Comparison of ENCODE assay signal across 18 cellular contexts in the genomic region with DNA sequence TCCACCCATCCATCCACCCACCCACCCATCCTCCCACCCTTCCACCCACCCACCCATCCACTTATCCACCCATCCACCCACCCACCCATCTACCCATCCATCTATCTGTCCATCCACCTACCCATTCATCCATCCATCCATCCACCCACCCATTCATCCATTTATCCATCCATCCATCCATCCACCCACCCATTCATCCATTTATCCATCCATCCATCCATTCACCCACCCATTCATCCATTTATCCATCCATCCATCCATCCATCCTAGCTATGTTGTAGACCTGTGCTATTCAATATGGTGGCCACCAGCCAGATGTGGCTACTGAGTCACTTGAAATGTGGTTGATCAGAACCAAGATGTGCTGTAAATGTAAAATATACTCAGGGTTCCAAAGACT. TPM values are rescaled to one million over a fixed set of nuclear protein-coding genes. Genes with fewer than 3 reads are reported as not detected.
DNase-seq lines count a peak whose midpoint lies in the region; ATAC-seq and TF ChIP-seq lines count a peak whose summit lies in the region.
"Had no signal": no experiment of that assay in that cellular context is flagged by ENCODE, and none has a peak within 500 bp of the region (broad histone marks: within the 10 kb centered on the region; RNA-seq: fewer than 3 reads in every experiment).

No MANE protein-coding gene starts in this region.

- no peak overlapping the region for H3K27ac ChIP-seq in right lobe of liver
- H3K27ac ChIP-seq: 22Rv1, A549, BLaER1 had no signal

- H3K36me3 ChIP-seq in right lobe of liver: no peaks in the 10 kb centered on the region
- H3K36me3 ChIP-seq: BLaER1 had no signal

- H3K4me3 Mint-ChIP-seq in activated CD4-positive, alpha-beta T cell treated with anti-CD3 and anti-CD28 coated beads, Interleukin-2, amount 10 ng/mL, durations not matched to agents 24 days and 14 days: no peak overlapping the region
- H3K4me3 Mint-ChIP-seq in activated naive CD4-positive, alpha-beta T cell treated with anti-CD3 and anti-CD28 coated beads, Interleukin-2, amount 50 U/mL, for 24 hours: no peak overlapping the region
- H3K4me3 Mint-ChIP-seq in activated T-helper 1 cell treated with anti-CD3 and anti-CD28 coated beads, Interleukin-12 subunit alpha, Interleukin-12 subunit beta, Interleukin-2, Interleukin-4 antibody, amounts not matched to agents 30 ng/mL and 10 ng/mL and 1 ng/mL, durations not matched to agents 14 hours and 24 hours and 36 hours: no peak overlapping the region
- peak overlapping the region; percentile 25 for H3K4me3 Mint-ChIP-seq in endothelial cell (ENCODE audit: unreplicated experiment)
- H3K4me3 Mint-ChIP-seq: CD14-positive monocyte; CD4-positive, alpha-beta memory T cell; H9 had no signal

- H3K27ac Mint-ChIP-seq in activated CD4-positive, alpha-beta T cell treated with anti-CD3 and anti-CD28 coated beads, Interleukin-2, amount 10 ng/mL, durations not matched to agents 24 days and 14 days: peak overlapping the region; percentile 77
- H3K27ac Mint-ChIP-seq in activated naive CD4-positive, alpha-beta T cell treated with anti-CD3 and anti-CD28 coated beads, Interleukin-2, amount 50 U/mL, for 24 hours: peak overlapping the region; percentile 57
- peak overlapping the region; percentile 90 for H3K27ac Mint-ChIP-seq in activated T-helper 1 cell treated with anti-CD3 and anti-CD28 coated beads, Interleukin-12 subunit alpha, Interleukin-12 subunit beta, Interleukin-2, Interleukin-4 antibody, amounts not matched to agents 30 ng/mL and 10 ng/mL and 1 ng/mL, durations not matched to agents 14 hours and 24 hours and 36 hours
- H3K27ac Mint-ChIP-seq in endothelial cell (ENCODE audit: unreplicated experiment): no peak overlapping the region
- H3K27ac Mint-ChIP-seq: CD14-positive monocyte; CD4-positive, alpha-beta memory T cell; H9 had no signal

- H3K4me1 ChIP-seq in right lobe of liver: peaks cover 0 to 16% (median 7%) of the 10 kb centered on the region in 4 donors

- H3K27me3 Mint-ChIP-seq in activated CD4-positive, alpha-beta T cell treated with anti-CD3 and anti-CD28 coated beads, Interleukin-2, amount 10 ng/mL, durations not matched to agents 24 days and 14 days: peaks cover 23% of the 10 kb centered on the region
- peaks cover 19% of the 10 kb centered on the region for H3K27me3 Mint-ChIP-seq in activated naive CD4-positive, alpha-beta T cell treated with anti-CD3 and anti-CD28 coated beads, Interleukin-2, amount 50 U/mL, for 24 hours
- H3K27me3 Mint-ChIP-seq in activated T-helper 1 cell treated with anti-CD3 and anti-CD28 coated beads, Interleukin-12 subunit alpha, Interleukin-12 subunit beta, Interleukin-2, Interleukin-4 antibody, amounts not matched to agents 30 ng/mL and 10 ng/mL and 1 ng/mL, durations not matched to agents 14 hours and 24 hours and 36 hours (ENCODE audit: insufficient read depth): peaks cover 25% of the 10 kb centered on the region
- peaks cover 4% of the 10 kb centered on the region for H3K27me3 Mint-ChIP-seq in endothelial cell (ENCODE audit: unreplicated experiment)

- no peak overlapping the region for H3K4me3 ChIP-seq in right lobe of liver
- H3K4me3 ChIP-seq: A549, BLaER1, GM12878 had no signal

- H3K9me3 Mint-ChIP-seq in activated CD4-positive, alpha-beta T cell treated with anti-CD3 and anti-CD28 coated beads, Interleukin-2, amount 10 ng/mL, durations not matched to agents 24 days and 14 days: peaks cover 5% of the 10 kb centered on the region
- no peaks in the 10 kb centered on the region for H3K9me3 Mint-ChIP-seq in activated naive CD4-positive, alpha-beta T cell treated with anti-CD3 and anti-CD28 coated beads, Interleukin-2, amount 50 U/mL, for 24 hours
- no peaks in the 10 kb centered on the region for H3K9me3 Mint-ChIP-seq in activated T-helper 1 cell treated with anti-CD3 and anti-CD28 coated beads, Interleukin-12 subunit alpha, Interleukin-12 subunit beta, Interleukin-2, Interleukin-4 antibody, amounts not matched to agents 30 ng/mL and 10 ng/mL and 1 ng/mL, durations not matched to agents 14 hours and 24 hours and 36 hours
- no peaks in the 10 kb centered on the region for H3K9me3 Mint-ChIP-seq in endothelial cell (ENCODE audit: unreplicated experiment)

- peaks cover 2% of the 10 kb centered on the region for H3K36me3 Mint-ChIP-seq in activated CD4-positive, alpha-beta T cell treated with anti-CD3 and anti-CD28 coated beads, Interleukin-2, amount 10 ng/mL, durations not matched to agents 24 days and 14 days (ENCODE audit: low read depth)
- H3K36me3 Mint-ChIP-seq in activated naive CD4-positive, alpha-beta T cell treated with anti-CD3 and anti-CD28 coated beads, Interleukin-2, amount 50 U/mL, for 24 hours: no peaks in the 10 kb centered on the region
- no peaks in the 10 kb centered on the region for H3K36me3 Mint-ChIP-seq in activated T-helper 1 cell treated with anti-CD3 and anti-CD28 coated beads, Interleukin-12 subunit alpha, Interleukin-12 subunit beta, Interleukin-2, Interleukin-4 antibody, amounts not matched to agents 30 ng/mL and 10 ng/mL and 1 ng/mL, durations not matched to agents 14 hours and 24 hours and 36 hours (ENCODE audit: low read depth)
- peaks cover 3% of the 10 kb centered on the region for H3K36me3 Mint-ChIP-seq in endothelial cell (ENCODE audit: low read depth, unreplicated experiment)
- H3K36me3 Mint-ChIP-seq: CD14-positive monocyte had no signal

- H3K4me1 Mint-ChIP-seq in activated CD4-positive, alpha-beta T cell treated with anti-CD3 and anti-CD28 coated beads, Interleukin-2, amount 10 ng/mL, durations not matched to agents 24 days and 14 days: peaks cover 3% of the 10 kb centered on the region
- peaks cover 4% of the 10 kb centered on the region for H3K4me1 Mint-ChIP-seq in activated naive CD4-positive, alpha-beta T cell treated with anti-CD3 and anti-CD28 coated beads, Interleukin-2, amount 50 U/mL, for 24 hours
- no peaks in the 10 kb centered on the region for H3K4me1 Mint-ChIP-seq in activated T-helper 1 cell treated with anti-CD3 and anti-CD28 coated beads, Interleukin-12 subunit alpha, Interleukin-12 subunit beta, Interleukin-2, Interleukin-4 antibody, amounts not matched to agents 30 ng/mL and 10 ng/mL and 1 ng/mL, durations not matched to agents 14 hours and 24 hours and 36 hours (ENCODE audit: low read depth)
- no peaks in the 10 kb centered on the region for H3K4me1 Mint-ChIP-seq in endothelial cell (ENCODE audit: unreplicated experiment)

- TF ChIP-seq POLR2A in right lobe of liver (IDR thresholded peaks at IDR 0.05): no peak

- TF ChIP-seq CTCF in endothelial cell (IDR thresholded peaks at IDR 0.05; ENCODE audit: unreplicated experiment) (no peak), right lobe of liver (IDR thresholded peaks at IDR 0.05) (no peak)

- no peaks in the 10 kb centered on the region for H3K27me3 ChIP-seq in right lobe of liver

- no peak for ATAC-seq in right lobe of liver
- ATAC-seq: A549, GM12878 had no signal

- intact Hi-C loops in activated CD4-positive, alpha-beta T cell treated with anti-CD3 and anti-CD28 coated beads, Interleukin-2, amount 10 ng/mL, durations not matched to agents 24 days and 14 days (cut with micrococcal nuclease): no loop called here
- intact Hi-C loops in activated T-helper 1 cell treated with anti-CD3 and anti-CD28 coated beads, Interleukin-12 subunit alpha, Interleukin-12 subunit beta, Interleukin-2, Interleukin-4 antibody, amounts not matched to agents 30 ng/mL and 10 ng/mL and 1 ng/mL, durations not matched to agents 14 hours and 24 hours and 36 hours (cut with micrococcal nuclease): no loop called here
- intact Hi-C loops in right lobe of liver (cut with DNase I): no loop called here

- DNase-seq in activated CD4-positive, alpha-beta T cell treated with anti-CD3 and anti-CD28 coated beads, Interleukin-2, amount 10 ng/mL, durations not matched to agents 24 days and 14 days: no peak
- DNase-seq in activated CD4-positive, alpha-beta T cell treated with anti-CD3 and anti-CD28 coated beads, Interleukin-2, amount 50 U/mL, for 48 hours: no peak
- no peak for DNase-seq in activated naive CD4-positive, alpha-beta T cell treated with Interleukin-2 at 50 U/mL for 16 hours
- DNase-seq in activated T-helper 1 cell treated with anti-CD3 and anti-CD28 coated beads, Interleukin-12 subunit alpha, Interleukin-12 subunit beta, Interleukin-2, Interleukin-4 antibody, amounts not matched to agents 30 ng/mL and 10 ng/mL and 1 ng/mL, durations not matched to agents 14 hours and 24 hours and 36 hours (ENCODE audit: low spot score): no peak
- DNase-seq in endothelial cell (ENCODE audit: low spot score) (no peak), right lobe of liver (no peak), GF-D8 (lab: John Stamatoyannopoulos, UW) (no peak)
- DNase-seq: CD4-positive, alpha-beta memory T cell; DMS79 treated with DMSO at 0.1 percent for 48 hours; H9 had no signal

- no peaks in the 10 kb centered on the region for H3K9me3 ChIP-seq in right lobe of liver
- H3K9me3 ChIP-seq: A549 had no signal

RNA-seq across cellular contexts. Expression of gene CAMSAP3, which starts 5.1 kb away (rescaled TPM):
- total RNA-seq in activated CD4-positive, alpha-beta T cell treated with anti-CD3 and anti-CD28 coated beads, Interleukin-2, amount 10 ng/mL, durations not matched to agents 24 days and 14 days: 0.09 and 0.69 TPM in 2 replicates
- total RNA-seq in activated T-helper 1 cell treated with anti-CD3 and anti-CD28 coated beads, Interleukin-12 subunit alpha, Interleukin-12 subunit beta, Interleukin-2, Interleukin-4 antibody, amounts not matched to agents 30 ng/mL and 10 ng/mL and 1 ng/mL, durations not matched to agents 14 hours and 24 hours and 36 hours: 0.37 and 0.67 TPM in 2 replicates
- 9.3 TPM for total RNA-seq in endothelial cell (ENCODE audit: unreplicated experiment)
- 10 to 100 TPM; 21.8 to 31.9 (median 23.4) TPM for total RNA-seq in right lobe of liver

RNA-seq across cellular contexts. Expression of gene XAB2, which starts 28.6 kb away (rescaled TPM):
- total RNA-seq in activated CD4-positive, alpha-beta T cell treated with anti-CD3 and anti-CD28 coated beads, Interleukin-2, amount 10 ng/mL, durations not matched to agents 24 days and 14 days: 51.0 and 51.6 TPM in 2 replicates
- 50.7 and 51.2 TPM in 2 replicates for total RNA-seq in activated T-helper 1 cell treated with anti-CD3 and anti-CD28 coated beads, Interleukin-12 subunit alpha, Interleukin-12 subunit beta, Interleukin-2, Interleukin-4 antibody, amounts not matched to agents 30 ng/mL and 10 ng/mL and 1 ng/mL, durations not matched to agents 14 hours and 24 hours and 36 hours
- total RNA-seq in endothelial cell (ENCODE audit: unreplicated experiment): 46.1 TPM
- total RNA-seq in right lobe of liver: 10 to 100 TPM; 12.8 to 21.3 (median 17.8) TPM

RNA-seq across cellular contexts. Expression of gene PET100, which starts 28.9 kb away (rescaled TPM):
- 99.2 and 110 TPM in 2 replicates for total RNA-seq in activated CD4-positive, alpha-beta T cell treated with anti-CD3 and anti-CD28 coated beads, Interleukin-2, amount 10 ng/mL, durations not matched to agents 24 days and 14 days
- total RNA-seq in activated T-helper 1 cell treated with anti-CD3 and anti-CD28 coated beads, Interleukin-12 subunit alpha, Interleukin-12 subunit beta, Interleukin-2, Interleukin-4 antibody, amounts not matched to agents 30 ng/mL and 10 ng/mL and 1 ng/mL, durations not matched to agents 14 hours and 24 hours and 36 hours: 88.5 and 93.4 TPM in 2 replicates
- total RNA-seq in endothelial cell (ENCODE audit: unreplicated experiment) (122 TPM), right lobe of liver (10 to 100 TPM in 4 of 6 experiments, 1 to 10 TPM in 2; 6.8 to 83.9 (median 56.5) TPM)

RNA-seq across cellular contexts. Expression of gene PCP2, which starts 32.8 kb away (rescaled TPM):
- 1.3 and 1.5 TPM in 2 replicates for total RNA-seq in activated CD4-positive, alpha-beta T cell treated with anti-CD3 and anti-CD28 coated beads, Interleukin-2, amount 10 ng/mL, durations not matched to agents 24 days and 14 days
- total RNA-seq in activated T-helper 1 cell treated with anti-CD3 and anti-CD28 coated beads, Interleukin-12 subunit alpha, Interleukin-12 subunit beta, Interleukin-2, Interleukin-4 antibody, amounts not matched to agents 30 ng/mL and 10 ng/mL and 1 ng/mL, durations not matched to agents 14 hours and 24 hours and 36 hours: 0.34 and 1.4 TPM in 2 replicates
- not detected for total RNA-seq in endothelial cell (ENCODE audit: unreplicated experiment)
- total RNA-seq in right lobe of liver: 1 to 10 TPM in 1 of 6 experiments, under 1 TPM in 2, not detected in 3; 0.90 to 1.5 (median 0.95) TPM
- total RNA-seq: H1, H9, HT-29 had no signal

RNA-seq across cellular contexts. Expression of gene STXBP2, which starts 36.2 kb away (rescaled TPM):
- 83.4 and 84.3 TPM in 2 replicates for total RNA-seq in activated CD4-positive, alpha-beta T cell treated with anti-CD3 and anti-CD28 coated beads, Interleukin-2, amount 10 ng/mL, durations not matched to agents 24 days and 14 days
- 101 and 102 TPM in 2 replicates for total RNA-seq in activated T-helper 1 cell treated with anti-CD3 and anti-CD28 coated beads, Interleukin-12 subunit alpha, Interleukin-12 subunit beta, Interleukin-2, Interleukin-4 antibody, amounts not matched to agents 30 ng/mL and 10 ng/mL and 1 ng/mL, durations not matched to agents 14 hours and 24 hours and 36 hours
- total RNA-seq in endothelial cell (ENCODE audit: unreplicated experiment): 42.2 TPM
- total RNA-seq in right lobe of liver: 10 to 100 TPM; 27.5 to 45.7 (median 39.1) TPM
